Comparison of ENCODE assay signal across 8 cellular contexts in the genomic region with DNA sequence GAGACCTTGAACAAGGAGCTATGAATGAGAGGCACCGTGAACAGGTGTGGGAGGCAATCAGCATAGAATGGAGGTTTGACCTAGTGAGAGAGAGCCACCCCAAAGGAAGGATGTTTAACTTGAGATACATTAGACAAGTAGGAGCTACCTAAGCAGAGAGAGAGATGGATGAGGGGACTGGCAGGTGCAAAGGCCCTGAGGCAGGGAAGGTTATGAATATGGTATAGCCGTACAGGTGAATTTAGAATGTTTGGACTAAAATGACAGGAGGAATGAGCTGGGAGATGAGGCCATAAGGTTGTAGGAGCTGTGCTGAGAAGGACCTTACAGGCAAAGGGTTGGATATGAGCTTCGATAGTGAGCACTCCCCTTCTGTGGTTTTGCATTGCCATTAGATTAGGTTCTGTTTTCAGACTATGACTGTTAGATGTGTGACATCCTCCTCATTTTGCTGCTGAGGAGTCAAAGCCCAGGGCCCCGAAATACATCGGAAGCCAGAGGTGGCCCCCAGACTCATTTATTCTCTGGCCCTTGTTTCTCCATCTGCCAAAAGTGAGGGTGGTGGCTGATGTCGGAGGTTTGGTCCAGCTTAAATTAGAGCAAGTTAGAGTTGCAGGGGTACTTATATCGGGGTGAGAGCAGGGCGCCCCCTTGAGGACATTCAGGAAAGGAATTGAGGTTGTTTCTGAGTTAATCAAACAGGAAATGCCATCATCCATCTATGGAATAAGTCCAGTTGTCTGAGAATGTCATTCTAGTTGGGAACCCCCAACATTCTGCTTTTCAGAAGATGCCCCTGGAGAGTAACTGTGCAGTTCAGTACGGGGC. TPM values are rescaled to one million over a fixed set of nuclear protein-coding genes. Genes with fewer than 3 reads are reported as not detected.
DNase-seq lines count a peak whose midpoint lies in the region; ATAC-seq, FAIRE-seq and TF ChIP-seq lines count a peak whose summit lies in the region.

No MANE protein-coding gene starts in this region.

- H3K27ac ChIP-seq in HepG2 (ENCODE audit: extremely low read length, insufficient read depth, low read length), result no peak overlapping the region

- no peaks in the 10 kb centered on the region; the same call in 1 of the 2 replicates for H4K20me1 ChIP-seq in HepG2 (ENCODE audit: insufficient read depth, low read length)

- TF ChIP-seq RAD21 in Ishikawa (IDR thresholded peaks at IDR 0.05; ENCODE audit: low read depth) (peak; percentile 76), HepG2 (CRISPR knock-in tag; IDR thresholded peaks at IDR 0.05) (no peak)

- intact Hi-C loops in HepG2 (cut with micrococcal nuclease; ENCODE audit: unreplicated experiment) (no loop called here), left cardiac atrium (cut with DNase I) (no loop called here)

- no peaks in the 10 kb centered on the region for H3K36me3 ChIP-seq in HepG2 (replicated peaks in 1 of 2; ENCODE audit: control insufficient read depth in 1 of 2, insufficient read depth in 2 of 2, low read length in 2 of 2)

- TF ChIP-seq EP300 in Ishikawa (IDR thresholded peaks at IDR 0.05; ENCODE audit: borderline replicate concordance) (no peak), HepG2 (IDR thresholded peaks at IDR 0.05; ENCODE audit: low read depth in 2 of 2, low read length in 2 of 2) (no peak), HepG2 (CRISPR knock-in tag; IDR thresholded peaks at IDR 0.05; ENCODE audit: borderline replicate concordance) (no peak)

- CTCF ChIA-PET in HepG2 (lab: Yijun Ruan, JAX; ENCODE audit: low intra/inter-chr PET ratio, low total read pairs), result no interaction called here

- H3K4me1 ChIP-seq in HepG2 (ENCODE audit: insufficient read depth, low read length), result peaks cover 12% of the 10 kb centered on the region

- WGBS in HepG2 (ENCODE audit: low lambda C conversion rate), result 34% methylated on average over 9 of the region's 9 CpGs

- H2AFZ ChIP-seq in HepG2 (ENCODE audit: low read length), result no peak overlapping the region

- H3K27me3 ChIP-seq in HepG2 (ENCODE audit: control insufficient read depth in 1 of 2, insufficient read depth in 2 of 2, low read length in 2 of 2), result peaks cover 3 to 67% of the 10 kb centered on the region in 2 experiments; a peak in 4 of 5 replicates

- TF ChIP-seq POLR2A in HepG2 (IDR thresholded peaks at IDR 0.05; ENCODE audit: insufficient read depth in 1 of 2, low read depth in 2 of 2, low read length in 2 of 2), result no peak

- in situ Hi-C loops in HepG2 (cut with HindIII; ENCODE audit: extremely low pct_ligation_motif_present, low pct_unique_long_range_greater_than_20kb), result no loop called here

- no peaks in the 10 kb centered on the region for H3K79me2 ChIP-seq in HepG2 (ENCODE audit: insufficient read depth, low read length)

- H3K9ac ChIP-seq in HepG2 (ENCODE audit: insufficient read depth, low read depth, low read length), result no peak overlapping the region

- BruUV-seq in HepG2 (replicated peaks; lab: Mats Ljungman, UMichigan), result no TSS peak

- no peak for FAIRE-seq in HepG2 (lab: Jason Lieb, UNC)

- ATAC-seq in HepG2 (no peak; the same call in 2 of the 3 replicates), HG02938 (IDR thresholded peaks at IDR 0.05; ENCODE audit: unreplicated experiment) (no peak), left cardiac atrium (no peak)

- TF ChIP-seq CTCF in HepG2 (CRISPR knock-in tag; IDR thresholded peaks at IDR 0.05), result peak; percentile 37; the same call in 1 of the 2 replicates

- POLR2A ChIA-PET in HepG2 (lab: Yijun Ruan, JAX), result no interaction called here

- no peak overlapping the region for H3K4me2 ChIP-seq in HepG2 (ENCODE audit: low read depth, low read length)

- peak; percentile 21 for DNase-seq in DMS53 treated with DMSO at 0.1 percent for 48 hours (lab: John Stamatoyannopoulos, UW; ENCODE audit: unreplicated experiment)
- peak; percentile 41 to 58 for DNase-seq in activated CD4-positive, alpha-beta T cell treated with anti-CD3 and anti-CD28 coated beads, Interleukin-2, amount 50 U/mL, for 48 hours
- DNase-seq in HepG2 (ENCODE audit: low spot score), result peak; percentile 13
- DNase-seq in GM19238 (ENCODE audit: insufficient read length, low spot score), result no peak
- DNase-seq in midbrain (lab: John Stamatoyannopoulos, UW), result no peak
- no peak for DNase-seq in left cardiac atrium

- no peak overlapping the region for H3K4me3 ChIP-seq in HepG2 (replicated peaks in 1 of 3; ENCODE audit: insufficient read depth in 1 of 3, low read depth in 2 of 3, low read length in 3 of 3)

- no peaks in the 10 kb centered on the region for H3K9me3 ChIP-seq in HepG2 (ENCODE audit: low read length)

TF ChIP-seq in Ishikawa, 13 proteins besides CTCF, POLR2A, EP300 and RAD21 (continues in another document):
- TF ChIP-seq ZBTB7A (IDR thresholded peaks at IDR 0.05; ENCODE audit: low read depth) (no peak), FOXM1 (IDR thresholded peaks at IDR 0.05; ENCODE audit: borderline replicate concordance, low read depth) (no peak), TAF1 (IDR thresholded peaks at IDR 0.05; ENCODE audit: low read depth) (no peak), TCF12 (IDR thresholded peaks at IDR 0.05; ENCODE audit: low read depth) (no peak)

TF ChIP-seq in HepG2, 621 proteins besides CTCF, POLR2A, EP300 and RAD21:
- peak; percentile 30; the same call in 1 of the 2 replicates for TF ChIP-seq STAG1 (CRISPR knock-in tag; IDR thresholded peaks at IDR 0.05)
- TF ChIP-seq, protein P1, sequence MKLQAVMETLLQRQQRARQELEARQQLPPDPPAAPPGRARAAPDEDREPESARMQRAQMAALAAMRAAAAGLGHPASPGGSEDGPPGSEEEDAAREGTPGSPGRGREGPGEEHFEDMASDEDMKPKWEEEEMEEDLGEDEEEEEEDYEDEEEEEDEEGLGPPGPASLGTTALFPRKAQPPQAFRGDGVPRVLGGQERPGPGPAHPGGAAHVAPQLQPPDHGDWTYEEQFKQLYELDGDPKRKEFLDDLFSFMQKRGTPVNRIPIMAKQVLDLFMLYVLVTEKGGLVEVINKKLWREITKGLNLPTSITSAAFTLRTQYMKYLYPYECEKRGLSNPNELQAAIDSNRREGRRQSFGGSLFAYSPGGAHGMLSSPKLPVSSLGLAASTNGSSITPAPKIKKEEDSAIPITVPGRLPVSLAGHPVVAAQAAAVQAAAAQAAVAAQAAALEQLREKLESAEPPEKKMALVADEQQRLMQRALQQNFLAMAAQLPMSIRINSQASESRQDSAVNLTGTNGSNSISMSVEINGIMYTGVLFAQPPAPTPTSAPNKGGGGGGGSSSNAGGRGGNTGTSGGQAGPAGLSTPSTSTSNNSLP (IDR thresholded peaks at IDR 0.05; ENCODE audit: low read depth, low read length), result no peak

RNA-seq across cellular contexts. Expression of a gene that starts 29.4 kb away (rescaled TPM):
- not detected in 2 replicates for total RNA-seq in HepG2 (2016; rRNA removed; fragmentation: Illumina TruSeq; extraction: Trizol)
- total RNA-seq in HepG2 (2016; cell fraction: cytosol; rRNA removed; fragmentation: Illumina TruSeq; extraction: Trizol; ENCODE audit: low read depth), result not detected in 2 replicates
- total RNA-seq in HepG2 (2016; cell fraction: insoluble cytoplasmic fraction; rRNA removed; fragmentation: Illumina TruSeq; extraction: Trizol), result not detected in 2 replicates
- not detected in 2 replicates for total RNA-seq in HepG2 (2016; cell fraction: membrane; rRNA removed; fragmentation: Illumina TruSeq; extraction: Trizol)
- not detected in 2 replicates for total RNA-seq in HepG2 (2016; cell fraction: nucleus; rRNA removed; fragmentation: Illumina TruSeq; extraction: Trizol)
- polyA plus RNA-seq in HepG2 (2011; rRNA removed), result not detected in 2 replicates
- 0.01 TPM in 1 of 2 replicates, not detected in the other for polyA plus RNA-seq in HepG2 (2011; cell fraction: cytosol; rRNA removed)
- 0.03 and 0.05 TPM in 2 replicates for polyA plus RNA-seq in HepG2 (2011; cell fraction: nucleus; rRNA removed)
- not detected in 2 replicates for polyA plus RNA-seq in HepG2 (2012)
- polyA plus RNA-seq in HepG2 (2016; cell fraction: cytosol; fragmentation: Illumina TruSeq; extraction: Trizol; ENCODE audit: low read depth), result not detected in 2 replicates
- polyA plus RNA-seq in HepG2 (2016; cell fraction: insoluble cytoplasmic fraction; fragmentation: Illumina TruSeq; extraction: Trizol; ENCODE audit: low read depth), result not detected in 2 replicates
- not detected in 2 replicates for polyA plus RNA-seq in HepG2 (2016; cell fraction: membrane; fragmentation: Illumina TruSeq; extraction: Trizol; ENCODE audit: low read depth)
- polyA plus RNA-seq in HepG2 (2016; cell fraction: nucleus; fragmentation: Illumina TruSeq; extraction: Trizol; ENCODE audit: insufficient read depth, low read depth), result not detected in 2 replicates
- not detected in 2 replicates for polyA minus RNA-seq in HepG2 (2011; rRNA and poly(A)+ RNA removed; ENCODE audit: low replicate concordance)
- not detected in 2 replicates for polyA minus RNA-seq in HepG2 (2011; cell fraction: cytosol; rRNA and poly(A)+ RNA removed)
- polyA minus RNA-seq in HepG2 (2011; cell fraction: nucleus; rRNA and poly(A)+ RNA removed), result not detected in 2 replicates
- total RNA-seq in left cardiac atrium, result under 1 TPM; 0.26 to 0.53 TPM

Comparison
In these comparisons a context has a peak if more than half of its experiments do, and no peak if none do; other contexts are left out.
1. DNase-seq: peak in DMS53 treated with DMSO at 0.1 percent for 48 hours (single experiment), activated CD4-positive, alpha-beta T cell treated with anti-CD3 and anti-CD28 coated beads, Interleukin-2, amount 50 U/mL, for 48 hours (2 of 2) and HepG2 (single experiment); none in GM19238 (single experiment), midbrain (single experiment) and left cardiac atrium (single experiment).